22 cellular contexts compared by ENCODE assay signal in genomic region chrX:34658316-34658715, GRCh38. TPM values are rescaled to one million over a fixed set of nuclear protein-coding genes. Genes with fewer than 3 reads are reported as not detected.
DNase-seq lines count a peak whose midpoint lies in the region; ATAC-seq, FAIRE-seq and TF ChIP-seq lines count a peak whose summit lies in the region.
"Had no signal": no experiment of that assay in that cellular context is flagged by ENCODE, and none has a peak within 500 bp of the region (broad histone marks: within the 10 kb centered on the region; RNA-seq: fewer than 3 reads in every experiment).

No MANE protein-coding gene starts in this region.

- H3K4me3 ChIP-seq in astrocyte (ENCODE audit: insufficient read depth, low read depth, low read length) = no peak overlapping the region
- no peak overlapping the region for H3K4me3 ChIP-seq in fibroblast of the aortic adventitia (ENCODE audit: low read depth, low read length)
- peak overlapping the region; percentile 97 for H3K4me3 ChIP-seq in neuron (ENCODE audit: low read length)

- H3K9me3 ChIP-seq in astrocyte (ENCODE audit: insufficient read depth, low read depth, low read length) (no peaks in the 10 kb centered on the region), neuron (ENCODE audit: low read length) (no peaks in the 10 kb centered on the region)
- H3K9me3 ChIP-seq: prostate gland, thyroid gland had no signal

- no peaks in the 10 kb centered on the region for H3K27me3 ChIP-seq in astrocyte (ENCODE audit: insufficient read depth, low read length)
- H3K27me3 ChIP-seq in neuron (ENCODE audit: insufficient read depth, low read length) = no peaks in the 10 kb centered on the region
- H3K27me3 ChIP-seq: thyroid gland had no signal

- peak; percentile 16 for DNase-seq in EL
- no peak for DNase-seq in astrocyte (ENCODE audit: low read depth)
- peak; percentile 66 for DNase-seq in fibroblast of the aortic adventitia (ENCODE audit: low read depth)
- DNase-seq in SHP77 (lab: John Stamatoyannopoulos, UW) = no peak
- DNase-seq in DMS 273 (lab: John Stamatoyannopoulos, UW; ENCODE audit: unreplicated experiment) = no peak
- DNase-seq in NCI-H226 = no peak
- DNase-seq in natural killer cell treated with Interleukin-12 subunit alpha and Interleukin-12 subunit beta and Interleukin-15 and Interleukin-18, amount 100 ng/mL, for 72 hours (ENCODE audit: low spot score) = no peak
- DNase-seq: activated CD4-positive, alpha-beta T cell treated with anti-CD3 and anti-CD28 coated beads for 4 hours; CD4-positive, alpha-beta T cell; NCI-H524; stimulated activated CD4-positive, alpha-beta T cell treated with anti-CD3 and anti-CD28 coated beads, Interleukin-2, amount 100 ng/mL, for 48 hours; stimulated activated naive CD8-positive, alpha-beta T cell treated with anti-CD3 and anti-CD28 coated beads, Interleukin-15, Interleukin-2, amounts not matched to agents 100 U/mL and 50 U/mL, for 24 hours; thyroid gland had no signal

- H3K9me3 Mint-ChIP-seq in astrocyte (ENCODE audit: unreplicated experiment) = no peaks in the 10 kb centered on the region
- peaks cover 14% of the 10 kb centered on the region for H3K9me3 Mint-ChIP-seq in natural killer cell treated with Interleukin-12 subunit alpha and Interleukin-12 subunit beta and Interleukin-15 and Interleukin-18, amount 100 ng/mL, for 72 hours

- H2AFZ ChIP-seq in astrocyte (ENCODE audit: low read depth, low read length) = no peak overlapping the region
- no peak overlapping the region for H2AFZ ChIP-seq in neuron (ENCODE audit: low read depth, low read length)

- peaks cover 36% of the 10 kb centered on the region for H3K79me2 ChIP-seq in astrocyte (ENCODE audit: insufficient read depth, low read length)

- H3K9ac ChIP-seq in astrocyte (ENCODE audit: low read length) = no peak overlapping the region

- H3K36me3 ChIP-seq in astrocyte (ENCODE audit: insufficient read depth, low read length) (no peaks in the 10 kb centered on the region), neuron (ENCODE audit: insufficient read depth, low read length) (no peaks in the 10 kb centered on the region)
- H3K36me3 ChIP-seq: prostate gland, thyroid gland had no signal

- H3K4me2 ChIP-seq in astrocyte (ENCODE audit: low read length) = no peak overlapping the region

- H3K27me3 Mint-ChIP-seq in astrocyte (ENCODE audit: low read depth, unreplicated experiment) = no peaks in the 10 kb centered on the region
- H3K27me3 Mint-ChIP-seq in natural killer cell treated with Interleukin-12 subunit alpha and Interleukin-12 subunit beta and Interleukin-15 and Interleukin-18, amount 100 ng/mL, for 72 hours = peaks cover 13 to 28% of the 10 kb centered on the region in 2 donors

- H3K4me1 ChIP-seq in astrocyte (ENCODE audit: insufficient read depth, low read length) = no peaks in the 10 kb centered on the region
- peaks cover 29% of the 10 kb centered on the region for H3K4me1 ChIP-seq in neuron (ENCODE audit: insufficient read depth, low read length)
- H3K4me1 ChIP-seq: prostate gland, thyroid gland had no signal

- H3K36me3 Mint-ChIP-seq in astrocyte (ENCODE audit: low read depth, unreplicated experiment) = no peaks in the 10 kb centered on the region
- H3K36me3 Mint-ChIP-seq in natural killer cell treated with Interleukin-12 subunit alpha and Interleukin-12 subunit beta and Interleukin-15 and Interleukin-18, amount 100 ng/mL, for 72 hours = peaks cover 17% of the 10 kb centered on the region
- H3K36me3 Mint-ChIP-seq: activated naive CD4-positive, alpha-beta T cell treated with anti-CD3 and anti-CD28 coated beads, Interleukin-2, amount 50 U/mL, for 24 hours had no signal

- peak; percentile 80 for FAIRE-seq in astrocyte (lab: Jason Lieb, UNC)
- FAIRE-seq: frontal cortex, GM12891, GM19239, H54, HepG2, TTC549 had no signal

- no peak overlapping the region for H3K4me3 Mint-ChIP-seq in astrocyte (ENCODE audit: unreplicated experiment)
- no peak overlapping the region for H3K4me3 Mint-ChIP-seq in natural killer cell treated with Interleukin-12 subunit alpha and Interleukin-12 subunit beta and Interleukin-15 and Interleukin-18, amount 100 ng/mL, for 72 hours
- H3K4me3 Mint-ChIP-seq: activated naive CD4-positive, alpha-beta T cell treated with anti-CD3 and anti-CD28 coated beads, Interleukin-2, amount 50 U/mL, for 24 hours; CD4-positive, alpha-beta T cell had no signal

- no peak for ATAC-seq in natural killer cell treated with Interleukin-12 subunit alpha and Interleukin-12 subunit beta and Interleukin-15 and Interleukin-18, amount 100 ng/mL, for 72 hours
- ATAC-seq: HepG2; stimulated activated naive CD8-positive, alpha-beta T cell treated with anti-CD3 and anti-CD28 coated beads, Interleukin-15, Interleukin-2, amounts not matched to agents 100 U/mL and 50 U/mL, for 24 hours had no signal

- H4K20me1 ChIP-seq in astrocyte (ENCODE audit: insufficient read depth, low read length) = no peaks in the 10 kb centered on the region

- TF ChIP-seq CTCF in astrocyte (IDR thresholded peaks at IDR 0.05; ENCODE audit: insufficient read depth, low read depth, low read length) (no peak), fibroblast of the aortic adventitia (IDR thresholded peaks at IDR 0.05; ENCODE audit: insufficient read depth, low read length) (no peak)

- no peak overlapping the region for H3K27ac Mint-ChIP-seq in astrocyte (ENCODE audit: unreplicated experiment)
- no peak overlapping the region for H3K27ac Mint-ChIP-seq in natural killer cell treated with Interleukin-12 subunit alpha and Interleukin-12 subunit beta and Interleukin-15 and Interleukin-18, amount 100 ng/mL, for 72 hours
- H3K27ac Mint-ChIP-seq: activated naive CD4-positive, alpha-beta T cell treated with anti-CD3 and anti-CD28 coated beads, Interleukin-2, amount 50 U/mL, for 24 hours; CD4-positive, alpha-beta T cell had no signal

- H3K4me1 Mint-ChIP-seq in astrocyte (ENCODE audit: low read depth, unreplicated experiment) = no peaks in the 10 kb centered on the region
- peaks cover 0 to 5% of the 10 kb centered on the region in 2 donors for H3K4me1 Mint-ChIP-seq in natural killer cell treated with Interleukin-12 subunit alpha and Interleukin-12 subunit beta and Interleukin-15 and Interleukin-18, amount 100 ng/mL, for 72 hours (ENCODE audit: low read depth in 2 of 2)

- H3K27ac ChIP-seq in astrocyte (ENCODE audit: low read depth, low read length) = no peak overlapping the region

RNA-seq across cellular contexts. Expression of gene TMEM47, which starts 1.2 kb away (rescaled TPM):
- total RNA-seq in astrocyte (39.6 and 40.3 TPM in 2 replicates), fibroblast of the aortic adventitia (ENCODE audit: low replicate concordance) (25.3 and 68.1 TPM in 2 replicates)
- not detected for total RNA-seq in natural killer cell treated with Interleukin-12 subunit alpha and Interleukin-12 subunit beta and Interleukin-15 and Interleukin-18, amount 100 ng/mL, for 72 hours
- total RNA-seq: CD4-positive, alpha-beta T cell; HepG2 had no signal

Comparison
In these comparisons a context has a peak if more than half of its experiments do, and no peak if none do; other contexts are left out.
1. DNase-seq: peak in EL (single experiment) and fibroblast of the aortic adventitia (single experiment); none in astrocyte (single experiment), SHP77 (0 of 2), DMS 273 (single experiment), NCI-H226 (single experiment) and natural killer cell treated with Interleukin-12 subunit alpha and Interleukin-12 subunit beta and Interleukin-15 and Interleukin-18, amount 100 ng/mL, for 72 hours (single experiment).
2. RNA of gene TMEM47, which starts 1.2 kb away (total RNA-seq): 25.3 to 68.1 TPM in fibroblast of the aortic adventitia and 39.6 to 40.3 TPM in astrocyte; not detected in natural killer cell treated with Interleukin-12 subunit alpha and Interleukin-12 subunit beta and Interleukin-15 and Interleukin-18, amount 100 ng/mL, for 72 hours; every median in the first group is over 10 times any median in the second.